20 cellular contexts compared by ENCODE assay signal in genomic region chr3:174218011-174218410, GRCh38.
A peak's percentile ranks its signal among the peaks of the same experiment; 100 is the strongest.
DNase-seq lines count a peak whose midpoint lies in the region; ATAC-seq, FAIRE-seq and TF ChIP-seq lines count a peak whose summit lies in the region.
"Had no signal": no experiment of that assay in that cellular context is flagged by ENCODE, and none has a peak within 500 bp of the region (broad histone marks: within the 10 kb centered on the region; RNA-seq: fewer than 3 reads in every experiment).

No MANE protein-coding gene starts in this region.

- intact Hi-C loops in prostate gland (cut with DNase I) = no loop called here

- no peaks in the 10 kb centered on the region for H3K36me3 ChIP-seq in prostate gland
- H3K36me3 ChIP-seq: MG63, SJCRH30 had no signal

- H3K4me3 ChIP-seq in choroid plexus epithelial cell (ENCODE audit: low read depth, low read length) (no peak overlapping the region), prostate gland (no peak overlapping the region)
- H3K4me3 ChIP-seq: GM12878, MG63, SJCRH30 had no signal

- peak; percentile 98 for FAIRE-seq in G401.6 (lab: Jason Lieb, UNC)
- FAIRE-seq: GM12878, GM18507 had no signal

- 88% methylated on average over 1 of the region's 1 CpG for WGBS in prostate gland

- H3K27me3 Mint-ChIP-seq in osteocyte (ENCODE audit: unreplicated experiment) = no peaks in the 10 kb centered on the region
- no peaks in the 10 kb centered on the region for H3K27me3 Mint-ChIP-seq in activated T-helper 17 cell treated with anti-CD3 and anti-CD28 coated beads, Interleukin-2, amount 50 U/mL, for 72 hours
- H3K27me3 Mint-ChIP-seq: T-cell had no signal

- H3K27me3 ChIP-seq in prostate gland (replicated peaks; ENCODE audit: insufficient read depth) = no peaks in the 10 kb centered on the region
- H3K27me3 ChIP-seq: MG63, SJCRH30 had no signal

- H3K4me3 Mint-ChIP-seq in osteocyte (ENCODE audit: unreplicated experiment) = no peak overlapping the region
- H3K4me3 Mint-ChIP-seq in activated T-helper 17 cell treated with anti-CD3 and anti-CD28 coated beads, Interleukin-2, amount 50 U/mL, for 72 hours = no peak overlapping the region
- H3K4me3 Mint-ChIP-seq: CD8-positive, alpha-beta memory T cell; T-cell had no signal

- H3K4me1 Mint-ChIP-seq in osteocyte (ENCODE audit: unreplicated experiment) = peaks cover 20% of the 10 kb centered on the region
- H3K4me1 Mint-ChIP-seq in activated T-helper 17 cell treated with anti-CD3 and anti-CD28 coated beads, Interleukin-2, amount 50 U/mL, for 72 hours = no peaks in the 10 kb centered on the region

- H3K27ac ChIP-seq in prostate gland = no peak overlapping the region
- H3K27ac ChIP-seq: SJCRH30 had no signal

- H3K9me3 ChIP-seq in prostate gland = no peaks in the 10 kb centered on the region
- H3K9me3 ChIP-seq: MG63, SJCRH30 had no signal

- TF ChIP-seq POLR2A in prostate gland (IDR thresholded peaks at IDR 0.05) = no peak

- ATAC-seq in activated T-helper 17 cell treated with anti-CD3 and anti-CD28 coated beads, Interleukin-2, amount 50 U/mL, for 72 hours (replicated peaks) = no peak
- ATAC-seq: GM12878, HCT116, T-cell had no signal

- no peaks in the 10 kb centered on the region for H3K4me1 ChIP-seq in prostate gland (replicated peaks)
- H3K4me1 ChIP-seq: SJCRH30 had no signal

- H3K27ac Mint-ChIP-seq in osteocyte (ENCODE audit: unreplicated experiment) = no peak overlapping the region
- no peak overlapping the region for H3K27ac Mint-ChIP-seq in activated T-helper 17 cell treated with anti-CD3 and anti-CD28 coated beads, Interleukin-2, amount 50 U/mL, for 72 hours
- H3K27ac Mint-ChIP-seq: T-cell had no signal

- H3K36me3 Mint-ChIP-seq in osteocyte (ENCODE audit: unreplicated experiment) = no peaks in the 10 kb centered on the region
- H3K36me3 Mint-ChIP-seq in activated T-helper 17 cell treated with anti-CD3 and anti-CD28 coated beads, Interleukin-2, amount 50 U/mL, for 72 hours (ENCODE audit: low read depth) = no peaks in the 10 kb centered on the region
- H3K36me3 Mint-ChIP-seq: CD8-positive, alpha-beta memory T cell; T-cell had no signal

- no peaks in the 10 kb centered on the region for H3K9me3 Mint-ChIP-seq in osteocyte (ENCODE audit: unreplicated experiment)
- peaks cover 12% of the 10 kb centered on the region for H3K9me3 Mint-ChIP-seq in activated T-helper 17 cell treated with anti-CD3 and anti-CD28 coated beads, Interleukin-2, amount 50 U/mL, for 72 hours

- DNase-seq in LHCN-M2 (ENCODE audit: low read depth) (peak; percentile 51), choroid plexus epithelial cell (ENCODE audit: low read depth) (peak; percentile 9), osteocyte (ENCODE audit: extremely low spot score, unreplicated experiment) (no peak), prostate gland (ENCODE audit: low spot score) (no peak), NCI-H1930 (lab: John Stamatoyannopoulos, UW) (no peak), NCI-H2107 (lab: John Stamatoyannopoulos, UW) (no peak)
- DNase-seq: CD8-positive, alpha-beta memory T cell; DMS153; KG1; MG63; NCI-H1092 treated with DMSO at 0.1 percent for 48 hours; NCI-H1694; RPMI8226; SJCRH30; T-cell had no signal

- no peak for TF ChIP-seq CTCF in choroid plexus epithelial cell (conservative IDR thresholded peaks at IDR 0.05; ENCODE audit: low read depth, low read length)
- TF ChIP-seq CTCF in osteocyte (IDR thresholded peaks at IDR 0.05) = peak; percentile 27
- no peak for TF ChIP-seq CTCF in prostate gland (IDR thresholded peaks at IDR 0.05)

Comparison
In these comparisons a context has a peak if more than half of its experiments do, and no peak if none do; other contexts are left out.
1. DNase-seq: peak in LHCN-M2 (single experiment) and choroid plexus epithelial cell (single experiment); none in osteocyte (single experiment), prostate gland (single experiment), NCI-H1930 (0 of 2) and NCI-H2107 (single experiment).